ENCODE assay signal across 8 cellular contexts in genomic region chr3:165854696-165855095, GRCh38. TPM values are rescaled to one million over a fixed set of nuclear protein-coding genes. Genes with fewer than 3 reads are reported as not detected.
DNase-seq lines count a peak whose midpoint lies in the region; ATAC-seq and FAIRE-seq lines count a peak whose summit lies in the region.

No MANE protein-coding gene starts in this region.

- no peaks in the 10 kb centered on the region for H3K9me3 ChIP-seq in MG63

- DNase-seq in ELR (ENCODE audit: low read depth) (peak; percentile 49), RCC 7860 (ENCODE audit: low spot score) (peak; percentile 13), foreskin melanocyte (peak; percentile 10), COLO668 (lab: John Stamatoyannopoulos, UW; ENCODE audit: unreplicated experiment) (no peak), MG63 (no peak), posterior cingulate gyrus (no peak)
- no peak for DNase-seq in stimulated activated CD4-positive, alpha-beta T cell treated with anti-CD3 and anti-CD28 coated beads, Interleukin-1b, Interleukin-23, amount 100 ng/mL, for 48 hours

- ATAC-seq in HG02852 (IDR thresholded peaks at IDR 0.05; ENCODE audit: unreplicated experiment) = peak; percentile 63

- intact Hi-C loops in posterior cingulate gyrus (cut with DNase I) = loop anchor here (10.0 kb wide), 1 partner anchor 1490 kb away; no protein-coding TSS in a partner anchor

- FAIRE-seq in RCC 7860 (lab: Jason Lieb, UNC) = peak; percentile 33

- H3K36me3 ChIP-seq in MG63 = no peaks in the 10 kb centered on the region

- H3K4me3 ChIP-seq in MG63 = no peak overlapping the region

- no peaks in the 10 kb centered on the region for H3K27me3 ChIP-seq in MG63

RNA-seq across cellular contexts. Expression of gene BCHE, which starts 17.5 kb away (rescaled TPM):
- total RNA-seq in MG63 (2014; rRNA removed; shearing (Covaris generic); ENCODE audit: low replicate concordance) = not detected in 2 replicates

Comparison
In these comparisons a context has a peak if more than half of its experiments do, and no peak if none do; other contexts are left out.
1. DNase-seq: peak in ELR (single experiment), RCC 7860 (single experiment) and foreskin melanocyte (single experiment); none in stimulated activated CD4-positive, alpha-beta T cell treated with anti-CD3 and anti-CD28 coated beads, Interleukin-1b, Interleukin-23, amount 100 ng/mL, for 48 hours (single experiment), COLO668 (single experiment), MG63 (single experiment) and posterior cingulate gyrus (0 of 10).